In the genomic region with DNA sequence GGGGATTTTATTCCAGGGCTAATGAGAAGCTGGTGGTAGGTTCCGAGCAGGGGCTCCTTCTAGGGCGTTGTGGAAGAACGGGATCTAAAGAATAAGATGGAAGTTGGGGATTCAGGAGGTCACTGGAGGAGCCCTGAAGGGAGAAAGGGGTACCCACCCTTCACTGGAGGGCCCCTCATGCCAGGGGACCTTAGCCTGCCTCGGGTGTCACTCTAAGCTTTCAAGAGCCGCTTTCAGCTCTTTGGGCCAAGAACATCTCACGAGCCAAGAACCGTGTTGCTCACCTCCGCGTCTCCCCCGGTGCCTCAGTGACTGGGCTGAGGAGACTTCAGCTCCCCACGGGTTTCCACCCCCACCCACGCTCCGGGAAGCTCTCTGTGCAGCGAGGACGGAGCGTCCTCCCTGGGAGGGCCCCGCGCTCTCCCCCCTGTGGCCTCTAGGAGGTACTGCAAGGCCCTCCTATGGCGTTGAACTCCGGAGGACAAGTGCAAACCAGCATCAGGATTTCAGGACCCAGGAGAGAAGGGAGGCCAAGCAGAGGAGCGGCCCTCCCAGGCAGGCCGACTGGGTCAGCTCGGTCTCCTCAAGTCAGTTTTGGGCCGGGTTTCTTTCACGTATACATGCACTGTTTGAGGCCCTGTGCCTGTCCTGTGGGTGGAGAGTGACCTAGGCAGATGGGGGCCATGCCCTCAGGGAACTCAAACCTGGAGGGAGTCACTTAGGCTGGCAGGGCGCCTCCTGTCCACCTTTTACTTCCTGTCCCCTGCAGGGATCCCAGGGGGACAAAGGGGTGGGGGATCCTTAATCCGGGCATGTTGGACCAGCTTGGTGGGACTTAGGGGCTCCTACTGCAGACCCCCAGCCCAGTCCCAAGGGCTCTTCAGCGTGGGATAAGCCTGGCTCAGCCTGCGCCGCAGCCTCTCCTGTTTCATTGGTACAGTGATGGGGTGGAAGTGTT, we compare ENCODE assay signal across 8 cellular contexts. TPM values are rescaled to one million over a fixed set of nuclear protein-coding genes. Genes with fewer than 3 reads are reported as not detected.
A peak's percentile ranks its signal among the peaks of the same experiment; 100 is the strongest.
DNase-seq lines count a peak whose midpoint lies in the region; ATAC-seq, FAIRE-seq and TF ChIP-seq lines count a peak whose summit lies in the region.

No MANE protein-coding gene starts in this region.

- H3K4me3 ChIP-seq in bronchial epithelial cell (ENCODE audit: low read depth, low read length), result no peak overlapping the region
- no peak overlapping the region for H3K4me3 ChIP-seq in kidney epithelial cell (ENCODE audit: low read depth, low read length)

- DNase-seq in NK-92 treated with Interleukin-12 subunit alpha and Interleukin-12 subunit beta, amount 100 ng/mL, for 24 hours (lab: John Stamatoyannopoulos, UW), result peak; percentile 18
- no peak for DNase-seq in NK-92 (lab: John Stamatoyannopoulos, UW; ENCODE audit: unreplicated experiment)
- DNase-seq in NCI-H1048 (lab: John Stamatoyannopoulos, UW), result peak; percentile 9
- DNase-seq in activated CD4-positive, CD25-positive, alpha-beta regulatory T cell treated with anti-CD3 and anti-CD28 coated beads, Interleukin-2, amount 50 U/mL, for 16 hours (ENCODE audit: low read depth, low spot score), result peak; percentile 52
- peak; percentile 46 for DNase-seq in bronchial epithelial cell (ENCODE audit: low read depth)
- no peak for DNase-seq in kidney epithelial cell (ENCODE audit: low read depth)
- peak; percentile 89 for DNase-seq in stimulated activated CD4-positive, alpha-beta T cell treated with anti-CD3 and anti-CD28 coated beads, Interleukin-2, amount 100 ng/mL, for 4 hours (ENCODE audit: low read depth)

- TF ChIP-seq CTCF in bronchial epithelial cell (IDR thresholded peaks at IDR 0.05; ENCODE audit: insufficient read depth, low read length, severe bottlenecking) (peak; percentile 97), kidney epithelial cell (IDR thresholded peaks at IDR 0.05; ENCODE audit: insufficient read depth, low read length, poor library complexity, severe bottlenecking) (peak; percentile 98)

- ATAC-seq in GM19351 (IDR thresholded peaks at IDR 0.05; ENCODE audit: unreplicated experiment), result no peak

- H3K36me3 ChIP-seq in bronchial epithelial cell (ENCODE audit: control insufficient read depth, insufficient read depth, low read length), result peaks cover 3% of the 10 kb centered on the region
- H3K36me3 ChIP-seq in kidney epithelial cell (ENCODE audit: control insufficient read depth, insufficient read depth, low read length), result no peaks in the 10 kb centered on the region

- H3K27me3 ChIP-seq in bronchial epithelial cell (ENCODE audit: control insufficient read depth, insufficient read depth, low read length), result no peaks in the 10 kb centered on the region
- peaks cover 8% of the 10 kb centered on the region for H3K27me3 ChIP-seq in kidney epithelial cell (ENCODE audit: control insufficient read depth, insufficient read depth, low read length)

- peak; percentile 75 for FAIRE-seq in bronchial epithelial cell (lab: Jason Lieb, UNC)

RNA-seq across cellular contexts. Expression of a gene that starts 5.1 kb away (rescaled TPM):
- total RNA-seq in bronchial epithelial cell (1.4 TPM in 1 of 2 replicates, not detected in the other), kidney epithelial cell (not detected in 2 replicates)

RNA-seq across cellular contexts. Expression of a gene that starts 18.1 kb away (rescaled TPM):
- 97.4 and 269 TPM in 2 replicates for total RNA-seq in bronchial epithelial cell
- total RNA-seq in kidney epithelial cell, result 219 and 266 TPM in 2 replicates

RNA-seq across cellular contexts. Expression of a gene that starts 32.7 kb away (rescaled TPM):
- total RNA-seq in bronchial epithelial cell (9.5 and 107 TPM in 2 replicates), kidney epithelial cell (not detected in 2 replicates)

RNA-seq across cellular contexts. Expression of a gene that starts 37.9 kb away (rescaled TPM):
- total RNA-seq in bronchial epithelial cell (not detected in 2 replicates), kidney epithelial cell (not detected in 2 replicates)

RNA-seq across cellular contexts. Expression of a gene that starts 47.3 kb away (rescaled TPM):
- not detected in 2 replicates for total RNA-seq in bronchial epithelial cell
- total RNA-seq in kidney epithelial cell, result not detected in 2 replicates

Comparison
In these comparisons a context has a peak if more than half of its experiments do, and no peak if none do; other contexts are left out.
1. DNase-seq: peak in NK-92 treated with Interleukin-12 subunit alpha and Interleukin-12 subunit beta, amount 100 ng/mL, for 24 hours (single experiment), NCI-H1048 (single experiment), activated CD4-positive, CD25-positive, alpha-beta regulatory T cell treated with anti-CD3 and anti-CD28 coated beads, Interleukin-2, amount 50 U/mL, for 16 hours (single experiment), bronchial epithelial cell (single experiment) and stimulated activated CD4-positive, alpha-beta T cell treated with anti-CD3 and anti-CD28 coated beads, Interleukin-2, amount 100 ng/mL, for 4 hours (single experiment); none in NK-92 (single experiment) and kidney epithelial cell (single experiment).
2. RNA of a gene that starts 32.7 kb away (total RNA-seq): 9.5 to 107 TPM in bronchial epithelial cell; not detected in kidney epithelial cell; every median in the first group is over 10 times any median in the second.